ENCODE assay signal across 17 cellular contexts in the genomic region with DNA sequence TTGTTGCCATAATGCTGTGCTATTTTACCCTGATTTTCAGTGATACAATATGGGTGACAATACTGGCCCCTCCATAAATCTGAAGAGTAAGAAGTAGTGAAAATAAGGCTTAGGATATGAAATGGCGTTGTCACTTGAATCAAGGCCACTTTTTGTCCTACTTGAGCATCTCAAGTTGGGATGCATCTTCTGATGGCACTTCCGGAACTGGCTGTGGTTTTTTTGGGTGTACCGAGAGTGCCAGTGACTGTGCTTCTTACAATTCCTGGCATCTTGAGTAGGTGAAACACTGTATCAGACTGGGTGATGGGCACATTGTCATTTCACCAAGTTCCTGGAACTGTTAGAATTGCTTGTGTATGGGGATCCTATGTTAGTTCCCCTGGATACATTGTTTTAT. TPM values are rescaled to one million over a fixed set of nuclear protein-coding genes. Genes with fewer than 3 reads are reported as not detected.
DNase-seq lines count a peak whose midpoint lies in the region; ATAC-seq and TF ChIP-seq lines count a peak whose summit lies in the region.
"Had no signal": no experiment of that assay in that cellular context is flagged by ENCODE, and none has a peak within 500 bp of the region (broad histone marks: within the 10 kb centered on the region; RNA-seq: fewer than 3 reads in every experiment).

No MANE protein-coding gene starts in this region.

- TF ChIP-seq EP300 in gastroesophageal sphincter (IDR thresholded peaks at IDR 0.05) (no peak), stomach (IDR thresholded peaks at IDR 0.05) (no peak)

- TF ChIP-seq POLR2A in gastroesophageal sphincter (IDR thresholded peaks at IDR 0.05) (no peak), stomach (IDR thresholded peaks at IDR 0.05) (no peak)

- H3K36me3 Mint-ChIP-seq in Caco-2 (ENCODE audit: insufficient read depth, unreplicated experiment): peaks cover 96% of the 10 kb centered on the region
- H3K36me3 Mint-ChIP-seq in T-helper 17 cell (ENCODE audit: low read depth): peaks cover 17% of the 10 kb centered on the region
- H3K36me3 Mint-ChIP-seq in H9 (ENCODE audit: insufficient read depth in 1 of 3, low read depth in 3 of 3): peaks cover 18 to 47% (median 43%) of the 10 kb centered on the region in 3 experiments

- no peak overlapping the region for H3K18ac ChIP-seq in H9 (ENCODE audit: insufficient read length, low read depth, low read length)

- intact Hi-C loops in Caco-2 (cut with micrococcal nuclease; ENCODE audit: unreplicated experiment) (no loop called here), stomach (cut with DNase I; ENCODE audit: low total_unique reads) (no loop called here)

- DNase-seq in Caco-2 (no peak), T-helper 17 cell (no peak), stomach (no peak), H9 (no peak), HAP-1 (ENCODE audit: low spot score in 2 of 2) (no peak)
- DNase-seq: ACHN; CD4-positive, CD25-positive, alpha-beta regulatory T cell; DMS79 treated with DMSO at 0.1 percent for 48 hours; GM23248; KG1; NCI-H1436; NCI-H2081; NCI-H510A; PC-9 had no signal

- H3K27ac ChIP-seq in gastroesophageal sphincter (peak overlapping the region; percentile 77 to 90 (median 86)), stomach (peak overlapping the region in 3 of 5 donors; percentile 71 to 84 (median 79)), H9 (ENCODE audit: insufficient read length, low read depth, low read length) (no peak overlapping the region)
- H3K27ac ChIP-seq: GM23248, PC-9 had no signal

- BruUV-seq in Caco-2 (replicated peaks; lab: Mats Ljungman, UMichigan): no TSS peak

- H2AK5ac ChIP-seq in H9 (ENCODE audit: insufficient read length, low read length): no peak overlapping the region

- H3K27me3 Mint-ChIP-seq in Caco-2 (ENCODE audit: insufficient read depth, unreplicated experiment) (no peaks in the 10 kb centered on the region), T-helper 17 cell (peaks cover 6% of the 10 kb centered on the region), H9 (ENCODE audit: low read depth) (no peaks in the 10 kb centered on the region)
- H3K27me3 Mint-ChIP-seq: B cell had no signal

- no peaks in the 10 kb centered on the region for H3K23me2 ChIP-seq in H9 (ENCODE audit: insufficient read length, low read depth, low read length, poor library complexity, severe bottlenecking)

- no peak overlapping the region for H4K91ac ChIP-seq in H9 (ENCODE audit: insufficient read length, low read depth, low read length)

- no peaks in the 10 kb centered on the region for H3K79me1 ChIP-seq in H9 (ENCODE audit: insufficient read depth, low read depth, low read length, poor library complexity, severe bottlenecking)

- H3T11ph ChIP-seq in H9 (ENCODE audit: low read length): no peak overlapping the region

- H3K9me3 ChIP-seq in Caco-2 (no peaks in the 10 kb centered on the region), T-helper 17 cell (ENCODE audit: control insufficient read depth, low read length, poor library complexity, severe bottlenecking) (no peaks in the 10 kb centered on the region), gastroesophageal sphincter (no peaks in the 10 kb centered on the region), stomach (no peaks in the 10 kb centered on the region), H9 (ENCODE audit: control insufficient read depth, low read depth, low read length) (no peaks in the 10 kb centered on the region), HAP-1 (no peaks in the 10 kb centered on the region)

- H2BK20ac ChIP-seq in H9 (ENCODE audit: low read depth, low read length, poor library complexity, severe bottlenecking): no peak overlapping the region

- no peaks in the 10 kb centered on the region for H3K9me3 Mint-ChIP-seq in Caco-2 (ENCODE audit: unreplicated experiment)
- no peaks in the 10 kb centered on the region for H3K9me3 Mint-ChIP-seq in H9

- H3K4me1 Mint-ChIP-seq in Caco-2 (ENCODE audit: low read depth, unreplicated experiment) (peaks cover 39% of the 10 kb centered on the region), T-helper 17 cell (peaks cover 14% of the 10 kb centered on the region), H9 (peaks cover 16 to 17% of the 10 kb centered on the region in 2 experiments)

- no peak overlapping the region for H4K8ac ChIP-seq in H9 (replicated peaks; ENCODE audit: insufficient read length, low read depth, low read length)

- H4K20me1 ChIP-seq in H9 (ENCODE audit: control insufficient read depth, insufficient read depth, insufficient read length): no peaks in the 10 kb centered on the region

- no peak overlapping the region for H3K23ac ChIP-seq in H9 (ENCODE audit: insufficient read length, low read depth, low read length)

- no peak overlapping the region for H3K4ac ChIP-seq in H9 (ENCODE audit: low read depth, low read length)

- no peak overlapping the region for H3K14ac ChIP-seq in H9 (ENCODE audit: insufficient read depth, low read length)

- no peak overlapping the region for H3K4me2 ChIP-seq in H9 (ENCODE audit: insufficient read depth, insufficient read length, low read length)
- H3K4me2 ChIP-seq: PC-9 had no signal

- WGBS in gastroesophageal sphincter (ENCODE audit: low coverage in 1 of 2), 2 donors: 94 to 100% methylated on average over 2 to 3 of the region's 3 CpGs
- 96 to 100% (median 98%) methylated on average over 3 of the region's 3 CpGs for WGBS in stomach, 5 donors
- no CpG with 5 or more reads among the region's 3 CpGs for WGBS in H9 (ENCODE audit: extremely low coverage, insufficient read length, low lambda C conversion rate)

- H2BK15ac ChIP-seq in H9 (ENCODE audit: low read depth, low read length): no peak overlapping the region

- H2AFZ ChIP-seq in H9 (ENCODE audit: low read length): no peak overlapping the region
- H2AFZ ChIP-seq: GM23248, PC-9 had no signal

- ATAC-seq in T-helper 17 cell: no peak
- no peak for ATAC-seq in gastroesophageal sphincter
- no peak for ATAC-seq in HG03432 (IDR thresholded peaks at IDR 0.05; ENCODE audit: unreplicated experiment)

- in situ Hi-C loops in HAP-1 (cut with MboI; ENCODE audit: low sequenced_read_pairs): loop anchor here (25.0 kb wide), 2 partner anchors 516 to 559 kb away; a partner anchor contains a TSS

- H3K27ac Mint-ChIP-seq in Caco-2 (ENCODE audit: unreplicated experiment): no peak overlapping the region
- peak overlapping the region; percentile 68 for H3K27ac Mint-ChIP-seq in T-helper 17 cell
- H3K27ac Mint-ChIP-seq in H9: no peak overlapping the region
- H3K27ac Mint-ChIP-seq: CD4-positive, CD25-positive, alpha-beta regulatory T cell had no signal

- H3K4me1 ChIP-seq in Caco-2 (peaks cover 48% of the 10 kb centered on the region), gastroesophageal sphincter (peaks cover 33 to 92% (median 49%) of the 10 kb centered on the region in 3 donors), stomach (peaks cover 39 to 95% (median 73%) of the 10 kb centered on the region in 4 donors), H9 (ENCODE audit: insufficient read depth, low read length) (no peaks in the 10 kb centered on the region), HAP-1 (no peaks in the 10 kb centered on the region)

- no peaks in the 10 kb centered on the region for H3K27me3 ChIP-seq in Caco-2 (replicated peaks; ENCODE audit: control insufficient read depth, insufficient read depth, low read length)
- H3K27me3 ChIP-seq in gastroesophageal sphincter: no peaks in the 10 kb centered on the region
- H3K27me3 ChIP-seq in stomach: no peaks in the 10 kb centered on the region
- no peaks in the 10 kb centered on the region for H3K27me3 ChIP-seq in H9 (ENCODE audit: insufficient read depth, low read length)
- no peaks in the 10 kb centered on the region for H3K27me3 ChIP-seq in HAP-1 (ENCODE audit: low read depth)

- TF ChIP-seq CTCF in Caco-2 (IDR thresholded peaks at IDR 0.05; ENCODE audit: insufficient read depth in 1 of 2, low read depth in 1 of 2, low read length in 1 of 2, severe bottlenecking in 1 of 2, unreplicated experiment in 1 of 2) (no peak), gastroesophageal sphincter (IDR thresholded peaks at IDR 0.05) (no peak), stomach (IDR thresholded peaks at IDR 0.05) (no peak), H9 (conservative IDR thresholded peaks at IDR 0.05) (no peak)

- POLR2A ChIA-PET in Caco-2 (lab: Charles Lee): no interaction called here

- H3K4me3 ChIP-seq in Caco-2 (ENCODE audit: low read depth, low read length): no peak overlapping the region
- no peak overlapping the region for H3K4me3 ChIP-seq in gastroesophageal sphincter
- H3K4me3 ChIP-seq in stomach: no peak overlapping the region
- H3K4me3 ChIP-seq in HAP-1: no peak overlapping the region
- H3K4me3 ChIP-seq: GM23248, PC-9 had no signal

- H3K56ac ChIP-seq in H9 (ENCODE audit: insufficient read length, low read depth, low read length): no peak overlapping the region

- H2BK5ac ChIP-seq in H9 (ENCODE audit: insufficient read length, low read length): no peak overlapping the region

- H3K79me2 ChIP-seq in H9 (ENCODE audit: insufficient read depth, low read length): no peaks in the 10 kb centered on the region

- H3K9ac ChIP-seq in H9 (ENCODE audit: extremely low read depth, insufficient read length, low read length): no peak overlapping the region
- H3K9ac ChIP-seq: GM23248 had no signal

- CTCF ChIA-PET in Caco-2 (lab: Charles Lee): no interaction called here

- no peak overlapping the region for H2BK120ac ChIP-seq in H9 (ENCODE audit: low read depth, low read length, poor library complexity, severe bottlenecking)

- H3K4me3 Mint-ChIP-seq in Caco-2 (ENCODE audit: unreplicated experiment): peak overlapping the region; percentile 31
- peak overlapping the region; percentile 25 for H3K4me3 Mint-ChIP-seq in T-helper 17 cell
- H3K4me3 Mint-ChIP-seq in H9: no peak overlapping the region
- H3K4me3 Mint-ChIP-seq: B cell; CD4-positive, CD25-positive, alpha-beta regulatory T cell had no signal

- no peak overlapping the region for H2BK12ac ChIP-seq in H9 (ENCODE audit: insufficient read length, low read depth, low read length)

- H3K36me3 ChIP-seq in Caco-2 (ENCODE audit: control insufficient read depth, insufficient read depth, low read length) (peaks cover 11% of the 10 kb centered on the region), gastroesophageal sphincter (peaks cover 0 to 29% of the 10 kb centered on the region in 2 donors), stomach (peaks cover 9 to 48% (median 35%) of the 10 kb centered on the region in 4 donors), HAP-1 (replicated peaks) (peaks cover 31% of the 10 kb centered on the region)

- no peak overlapping the region for H4K5ac ChIP-seq in H9 (ENCODE audit: insufficient read length, low read depth, low read length)

RNA-seq across cellular contexts. Expression of a gene that starts 52.5 kb away (rescaled TPM):
- total RNA-seq in Caco-2 (2022): 5.2 and 9.7 TPM in 2 replicates
- 1 to 10 TPM; 2.2 to 4.0 TPM for total RNA-seq in T-helper 17 cell
- 1 to 10 TPM in 2 of 4 donors, under 1 TPM in 2; 0.62 to 1.5 (median 1.1) TPM for total RNA-seq in gastroesophageal sphincter
- 10 to 100 TPM in 1 of 5 donors, 1 to 10 TPM in 3, under 1 TPM in 1; 0.45 to 10.1 (median 2.2) TPM for total RNA-seq in stomach
- 1 to 10 TPM in 2 of 3 donors, not detected in 1; 1.3 to 1.6 TPM for polyA plus RNA-seq in stomach
- total RNA-seq in H9 (2021): 0.64 and 1.5 TPM in 2 replicates

Comparison
In these comparisons a context has a peak if more than half of its experiments do, and no peak if none do; other contexts are left out.
1. H3K4me3 Mint-ChIP-seq: peak in Caco-2 (single experiment) and T-helper 17 cell (single experiment); none in H9 (0 of 2).